In genomic region chr18:3452750-3453539, GRCh38 we compare ENCODE assay signal across 8 cellular contexts.
A peak's percentile ranks its signal among the peaks of the same experiment; 100 is the strongest.
DNase-seq lines count a peak whose midpoint lies in the region; ATAC-seq lines count a peak whose summit lies in the region.

No MANE protein-coding gene starts in this region.

- H3K27ac ChIP-seq in HUES6 (ENCODE audit: low read depth, low read length) = peak overlapping the region; percentile 70
- H3K27ac ChIP-seq in iPS-20b (ENCODE audit: low read length) = peak overlapping the region; percentile 96

- H3K27me3 Mint-ChIP-seq in activated naive CD8-positive, alpha-beta T cell = no peaks in the 10 kb centered on the region
- H3K27me3 Mint-ChIP-seq in stimulated activated memory B cell treated with anti-CD40 and anti-IgM and Interleukin-4, amounts not matched to agents 10 μg/mL and 1 μg/mL and 100 μg/mL, for 72 hours = no peaks in the 10 kb centered on the region

- no peaks in the 10 kb centered on the region for H3K9me3 Mint-ChIP-seq in activated naive CD8-positive, alpha-beta T cell (ENCODE audit: low read depth)
- H3K9me3 Mint-ChIP-seq in stimulated activated memory B cell treated with anti-CD40 and anti-IgM and Interleukin-4, amounts not matched to agents 10 μg/mL and 1 μg/mL and 100 μg/mL, for 72 hours = no peaks in the 10 kb centered on the region

- H3K4me3 ChIP-seq in HUES6 (ENCODE audit: low read depth, low read length) (peak overlapping the region; percentile 83), iPS-20b (ENCODE audit: low read length) (peak overlapping the region; percentile 99)

- peak overlapping the region; percentile 100 for H3K27ac Mint-ChIP-seq in activated naive CD8-positive, alpha-beta T cell
- peak overlapping the region; percentile 99 for H3K27ac Mint-ChIP-seq in stimulated activated memory B cell treated with anti-CD40 and anti-IgM and Interleukin-4, amounts not matched to agents 10 μg/mL and 1 μg/mL and 100 μg/mL, for 72 hours

- H3K9me3 ChIP-seq in HUES6 (ENCODE audit: control insufficient read depth, insufficient read depth, low read depth, low read length) = no peaks in the 10 kb centered on the region
- no peaks in the 10 kb centered on the region for H3K9me3 ChIP-seq in iPS-20b (ENCODE audit: insufficient read depth, low read depth, low read length)

- ATAC-seq in stimulated activated memory B cell treated with anti-CD40 and anti-IgM and Interleukin-4, amounts not matched to agents 10 μg/mL and 1 μg/mL and 100 μg/mL, for 72 hours = no peak
- no peak for ATAC-seq in GM19455 (IDR thresholded peaks at IDR 0.05; ENCODE audit: unreplicated experiment)

- H3K4me1 Mint-ChIP-seq in activated naive CD8-positive, alpha-beta T cell (ENCODE audit: low read depth) = peaks cover 55% of the 10 kb centered on the region
- peaks cover 31% of the 10 kb centered on the region for H3K4me1 Mint-ChIP-seq in stimulated activated memory B cell treated with anti-CD40 and anti-IgM and Interleukin-4, amounts not matched to agents 10 μg/mL and 1 μg/mL and 100 μg/mL, for 72 hours

- H3K9ac ChIP-seq in HUES6 (ENCODE audit: low read length) (peak overlapping the region; percentile 98), iPS-20b (ENCODE audit: low read depth, low read length) (peak overlapping the region; percentile 95)

- H3K4me1 ChIP-seq in HUES6 (ENCODE audit: control insufficient read depth, insufficient read depth, low read length) = peaks cover 28% of the 10 kb centered on the region
- H3K4me1 ChIP-seq in iPS-20b (ENCODE audit: insufficient read depth, low read length) = peaks cover 23% of the 10 kb centered on the region

- DNase-seq in T-helper 9 cell = no peak
- no peak for DNase-seq in NCI-H2029 treated with DMSO at 0.1 percent for 48 hours (lab: John Stamatoyannopoulos, UW)
- no peak for DNase-seq in stimulated activated CD4-positive, alpha-beta T cell treated with anti-CD3 and anti-CD28 coated beads, Interleukin-4, amount 100 ng/mL, for 4 hours

- peaks cover 40% of the 10 kb centered on the region for H3K36me3 ChIP-seq in HUES6 (ENCODE audit: control insufficient read depth, insufficient read depth, low read length)
- peaks cover 42% of the 10 kb centered on the region for H3K36me3 ChIP-seq in iPS-20b (ENCODE audit: insufficient read depth, low read depth, low read length)

- H3K27me3 ChIP-seq in HUES6 (ENCODE audit: control insufficient read depth, insufficient read depth, low read length) (no peaks in the 10 kb centered on the region), iPS-20b (ENCODE audit: insufficient read depth, low read length) (no peaks in the 10 kb centered on the region)

- H3K36me3 Mint-ChIP-seq in activated naive CD8-positive, alpha-beta T cell = peaks cover 9% of the 10 kb centered on the region
- H3K36me3 Mint-ChIP-seq in stimulated activated memory B cell treated with anti-CD40 and anti-IgM and Interleukin-4, amounts not matched to agents 10 μg/mL and 1 μg/mL and 100 μg/mL, for 72 hours = peaks cover 20% of the 10 kb centered on the region

- H3K4me3 Mint-ChIP-seq in activated naive CD8-positive, alpha-beta T cell = peak overlapping the region; percentile 94
- peak overlapping the region; percentile 92 for H3K4me3 Mint-ChIP-seq in stimulated activated memory B cell treated with anti-CD40 and anti-IgM and Interleukin-4, amounts not matched to agents 10 μg/mL and 1 μg/mL and 100 μg/mL, for 72 hours
